20 cellular contexts compared by ENCODE assay signal in genomic region chr14:94213741-94214140, GRCh38. TPM values are rescaled to one million over a fixed set of nuclear protein-coding genes. Genes with fewer than 3 reads are reported as not detected.
DNase-seq lines count a peak whose midpoint lies in the region; ATAC-seq, FAIRE-seq and TF ChIP-seq lines count a peak whose summit lies in the region.
"Had no signal": no experiment of that assay in that cellular context is flagged by ENCODE, and none has a peak within 500 bp of the region (broad histone marks: within the 10 kb centered on the region; RNA-seq: fewer than 3 reads in every experiment).

No MANE protein-coding gene starts in this region.

- H3K36me3 ChIP-seq in ACC112 (ENCODE audit: insufficient read depth, low read length) (no peaks in the 10 kb centered on the region), astrocyte (ENCODE audit: insufficient read depth, low read length) (no peaks in the 10 kb centered on the region)
- H3K36me3 ChIP-seq: BE2C; BLaER1 treated with 17β-estradiol and CSF1 and Interleukin-3, amounts not matched to agents 10 nM and 100 nM had no signal

- H3K36me3 Mint-ChIP-seq in astrocyte (ENCODE audit: low read depth, unreplicated experiment) = peaks cover 11% of the 10 kb centered on the region
- H3K36me3 Mint-ChIP-seq in stimulated activated naive B cell treated with anti-CD40 and anti-IgM and Interleukin-4, amounts not matched to agents 10 μg/mL and 1 μg/mL and 100 μg/mL, for 72 hours = peaks cover 0 to 4% of the 10 kb centered on the region in 2 donors

- no peak overlapping the region for H3K4me3 Mint-ChIP-seq in astrocyte (ENCODE audit: unreplicated experiment)
- H3K4me3 Mint-ChIP-seq in stimulated activated naive B cell treated with anti-CD40 and anti-IgM and Interleukin-4, amounts not matched to agents 10 μg/mL and 1 μg/mL and 100 μg/mL, for 72 hours = no peak overlapping the region
- H3K4me3 Mint-ChIP-seq: CD14-positive monocyte; CD4-positive, alpha-beta T cell; CD8-positive, alpha-beta memory T cell had no signal

- DNase-seq in AML-193 (lab: John Stamatoyannopoulos, UW) = peak; percentile 42 to 47
- DNase-seq in Kasumi-1 (lab: John Stamatoyannopoulos, UW) = peak; percentile 36 to 47
- DNase-seq in astrocyte (ENCODE audit: low read depth) = no peak
- DNase-seq in NCI-H69 (lab: John Stamatoyannopoulos, UW) = no peak
- DNase-seq in stimulated activated naive B cell treated with anti-CD40 and anti-IgM and Interleukin-4, amounts not matched to agents 10 μg/mL and 1 μg/mL and 100 μg/mL, for 72 hours = no peak
- DNase-seq in nucleus accumbens (lab: John Stamatoyannopoulos, UW) = no peak
- DNase-seq: BE2C; CD4-positive, alpha-beta T cell; CD8-positive, alpha-beta memory T cell; DMS 273 treated with DMSO at 0.1 percent for 48 hours; DMS79; GDM1; H7 had no signal

- H3K27ac Mint-ChIP-seq in astrocyte (ENCODE audit: unreplicated experiment) = no peak overlapping the region
- H3K27ac Mint-ChIP-seq in stimulated activated naive B cell treated with anti-CD40 and anti-IgM and Interleukin-4, amounts not matched to agents 10 μg/mL and 1 μg/mL and 100 μg/mL, for 72 hours = no peak overlapping the region
- H3K27ac Mint-ChIP-seq: CD14-positive monocyte; CD4-positive, alpha-beta T cell; CD8-positive, alpha-beta memory T cell had no signal

- no peak overlapping the region for H3K4me2 ChIP-seq in astrocyte (ENCODE audit: low read length)

- peaks cover 10% of the 10 kb centered on the region for H3K4me1 Mint-ChIP-seq in astrocyte (ENCODE audit: low read depth, unreplicated experiment)
- H3K4me1 Mint-ChIP-seq in stimulated activated naive B cell treated with anti-CD40 and anti-IgM and Interleukin-4, amounts not matched to agents 10 μg/mL and 1 μg/mL and 100 μg/mL, for 72 hours = no peaks in the 10 kb centered on the region
- H3K4me1 Mint-ChIP-seq: CD8-positive, alpha-beta memory T cell had no signal

- no peak overlapping the region for H3K4me3 ChIP-seq in ACC112 (ENCODE audit: low read depth, low read length)
- H3K4me3 ChIP-seq in astrocyte (ENCODE audit: insufficient read depth, low read depth, low read length) = no peak overlapping the region
- H3K4me3 ChIP-seq: BLaER1 treated with 17β-estradiol and CSF1 and Interleukin-3, amounts not matched to agents 10 nM and 100 nM; GM12878 had no signal

- peaks cover 2% of the 10 kb centered on the region for H3K9me3 ChIP-seq in astrocyte (ENCODE audit: insufficient read depth, low read depth, low read length)
- H3K9me3 ChIP-seq: BE2C had no signal

- no peaks in the 10 kb centered on the region for H4K20me1 ChIP-seq in astrocyte (ENCODE audit: insufficient read depth, low read length)
- H4K20me1 ChIP-seq: BLaER1 treated with 17β-estradiol and CSF1 and Interleukin-3, amounts not matched to agents 10 nM and 100 nM had no signal

- TF ChIP-seq CTCF in astrocyte (IDR thresholded peaks at IDR 0.05; ENCODE audit: insufficient read depth, low read depth, low read length) = no peak

- no peak overlapping the region for H2AFZ ChIP-seq in ACC112 (ENCODE audit: low read length, unreplicated experiment)
- H2AFZ ChIP-seq in astrocyte (ENCODE audit: low read depth, low read length) = no peak overlapping the region

- H3K4me1 ChIP-seq in ACC112 (ENCODE audit: control insufficient read depth, insufficient read depth, low read length, unreplicated experiment) (peaks cover 4% of the 10 kb centered on the region), astrocyte (ENCODE audit: insufficient read depth, low read length) (no peaks in the 10 kb centered on the region)
- H3K4me1 ChIP-seq: BE2C had no signal

- H3K9me3 Mint-ChIP-seq in astrocyte (ENCODE audit: unreplicated experiment) = peaks cover 10% of the 10 kb centered on the region
- peaks cover 5% of the 10 kb centered on the region in 2 donors for H3K9me3 Mint-ChIP-seq in stimulated activated naive B cell treated with anti-CD40 and anti-IgM and Interleukin-4, amounts not matched to agents 10 μg/mL and 1 μg/mL and 100 μg/mL, for 72 hours

- peak; percentile 23 for FAIRE-seq in astrocyte (lab: Jason Lieb, UNC)
- FAIRE-seq: D721Med, GM12878, H1 had no signal

- H3K27ac ChIP-seq in ACC112 (ENCODE audit: low read depth, low read length) (peak overlapping the region; percentile 39; the same call in 1 of the 2 replicates), astrocyte (ENCODE audit: low read depth, low read length) (no peak overlapping the region)

- H3K27me3 ChIP-seq in ACC112 (ENCODE audit: insufficient read depth, low read length) = no peaks in the 10 kb centered on the region
- H3K27me3 ChIP-seq in astrocyte (ENCODE audit: insufficient read depth, low read length) = no peaks in the 10 kb centered on the region
- H3K27me3 ChIP-seq: BLaER1 treated with 17β-estradiol and CSF1 and Interleukin-3, amounts not matched to agents 10 nM and 100 nM had no signal

- H3K79me2 ChIP-seq in ACC112 (ENCODE audit: control insufficient read depth, insufficient read depth, low read length, unreplicated experiment) = no peaks in the 10 kb centered on the region
- no peaks in the 10 kb centered on the region for H3K79me2 ChIP-seq in astrocyte (ENCODE audit: insufficient read depth, low read length)

- no peak for ATAC-seq in HG02571 (IDR thresholded peaks at IDR 0.05; ENCODE audit: unreplicated experiment)
- no peak for ATAC-seq in stimulated activated naive B cell treated with anti-CD40 and anti-IgM and Interleukin-4, amounts not matched to agents 10 μg/mL and 1 μg/mL and 100 μg/mL, for 72 hours (replicated peaks)
- ATAC-seq: GM12878 had no signal

- H3K27me3 Mint-ChIP-seq in astrocyte (ENCODE audit: low read depth, unreplicated experiment) = no peaks in the 10 kb centered on the region
- peaks cover 14 to 28% of the 10 kb centered on the region in 2 donors for H3K27me3 Mint-ChIP-seq in stimulated activated naive B cell treated with anti-CD40 and anti-IgM and Interleukin-4, amounts not matched to agents 10 μg/mL and 1 μg/mL and 100 μg/mL, for 72 hours

- H3K9ac ChIP-seq in astrocyte (ENCODE audit: low read length) = no peak overlapping the region
- H3K9ac ChIP-seq: BLaER1 treated with 17β-estradiol and CSF1 and Interleukin-3, amounts not matched to agents 10 nM and 100 nM had no signal

RNA-seq across cellular contexts. Expression of gene PPP4R4, which starts 39.6 kb away (rescaled TPM):
- total RNA-seq in astrocyte = 6.0 and 7.5 TPM in 2 replicates

Comparison
In these comparisons a context has a peak if more than half of its experiments do, and no peak if none do; other contexts are left out.
1. DNase-seq: peak in AML-193 (2 of 2) and Kasumi-1 (2 of 2); none in astrocyte (single experiment), NCI-H69 (single experiment), stimulated activated naive B cell treated with anti-CD40 and anti-IgM and Interleukin-4, amounts not matched to agents 10 μg/mL and 1 μg/mL and 100 μg/mL, for 72 hours (single experiment) and nucleus accumbens (0 of 56).